Comparison of ENCODE assay signal across 16 cellular contexts in the genomic region with DNA sequence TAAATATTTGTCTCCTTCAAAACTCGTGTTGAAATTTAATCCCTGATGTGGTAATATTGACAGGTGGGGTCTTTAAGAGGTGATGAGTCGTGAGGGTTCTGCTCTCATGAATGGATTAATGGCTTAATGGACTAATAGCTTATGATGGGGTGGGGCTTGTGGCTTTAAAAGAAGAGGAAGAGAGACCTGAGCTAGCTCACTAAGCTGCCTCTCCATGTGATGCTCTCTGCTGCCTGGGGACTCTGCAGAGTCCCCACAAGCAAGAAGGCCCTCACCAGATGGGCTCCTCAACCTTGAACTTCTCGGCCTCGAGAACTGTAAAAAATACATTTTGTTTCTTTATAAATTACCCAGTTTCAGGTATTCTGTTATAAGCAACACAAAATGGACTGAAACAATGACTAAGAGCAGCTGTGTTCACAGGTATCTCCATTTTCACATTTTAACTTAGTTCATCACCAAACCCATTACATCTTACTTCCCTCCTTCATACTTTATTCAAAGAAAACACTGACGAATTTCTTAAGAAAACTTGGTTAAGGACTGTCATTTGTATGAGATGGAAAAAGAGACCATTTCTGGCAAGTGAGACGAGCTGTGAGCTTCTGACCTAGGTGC.
A peak's percentile ranks its signal among the peaks of the same experiment; 100 is the strongest.
DNase-seq lines count a peak whose midpoint lies in the region; ATAC-seq lines count a peak whose summit lies in the region.
"Had no signal": no experiment of that assay in that cellular context is flagged by ENCODE, and none has a peak within 500 bp of the region (broad histone marks: within the 10 kb centered on the region; RNA-seq: fewer than 3 reads in every experiment).

No MANE protein-coding gene starts in this region.

- ATAC-seq in GM18498 (IDR thresholded peaks at IDR 0.05; ENCODE audit: unreplicated experiment) (peak; percentile 60), HG03460 (IDR thresholded peaks at IDR 0.05; ENCODE audit: unreplicated experiment) (peak; percentile 58), HG02938 (IDR thresholded peaks at IDR 0.05; ENCODE audit: unreplicated experiment) (no peak)
- ATAC-seq: lower lobe of right lung had no signal

- peak overlapping the region; percentile 28 for H3K27ac ChIP-seq in epithelial cell of prostate
- H3K27ac ChIP-seq: hepatocyte, lower lobe of right lung, SJSA1, tibial nerve had no signal

- DNase-seq in NCI-H82 (lab: John Stamatoyannopoulos, UW) (peak; percentile 67), NCI-H82 treated with DMSO at 0.1 percent for 48 hours (lab: John Stamatoyannopoulos, UW; ENCODE audit: unreplicated experiment) (no peak), epithelial cell of prostate (ENCODE audit: low read depth, low spot score) (no peak), NCI-H2081 (lab: John Stamatoyannopoulos, UW) (no peak), DMS 273 treated with DMSO at 0.1 percent for 48 hours (lab: John Stamatoyannopoulos, UW) (no peak)
- DNase-seq: activated CD4-positive, alpha-beta T cell treated with anti-CD3 and anti-CD28 coated beads for 1 hour; activated naive CD4-positive, alpha-beta T cell treated with anti-CD3 and anti-CD28 coated beads, Interleukin-2, amount 50 U/mL, for 16 hours; lower lobe of right lung; nucleus accumbens; stimulated activated CD4-positive, alpha-beta T cell treated with anti-CD3 and anti-CD28 coated beads, Interleukin-12 subunit alpha, Interleukin-12 subunit beta, amount 100 ng/mL, for 4 hours had no signal
